1 cellular context compared by ENCODE assay signal in the genomic region with DNA sequence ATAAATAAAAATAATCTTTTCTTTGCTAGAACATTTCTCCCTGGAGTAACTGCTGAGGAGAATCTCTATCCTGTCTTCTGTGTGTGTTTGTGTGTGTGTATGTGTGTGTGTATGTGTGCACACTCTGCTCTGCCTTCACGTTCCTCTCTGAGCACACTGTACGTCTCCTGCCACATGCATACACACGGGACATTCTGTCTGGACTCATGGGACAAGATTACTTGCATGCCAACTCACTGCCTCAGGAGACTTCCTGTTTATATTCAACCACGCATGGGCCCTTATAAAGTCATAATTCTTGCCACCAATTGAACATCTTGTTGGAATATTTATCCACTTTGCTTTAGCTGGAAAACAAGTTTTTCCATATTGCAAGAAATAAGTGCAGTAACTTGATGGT.
A peak's percentile ranks its signal among the peaks of the same experiment; 100 is the strongest.
TF ChIP-seq lines count a peak whose summit lies in the region.

No MANE protein-coding gene starts in this region.

TF ChIP-seq in IMR-90, 13 proteins besides CTCF, POLR2A, EP300 and RAD21:
- no peak for TF ChIP-seq MAZ (IDR thresholded peaks at IDR 0.05; ENCODE audit: borderline replicate concordance, low read depth, low read length)
- peak; percentile 89 for TF ChIP-seq BHLHE40 (IDR thresholded peaks at IDR 0.05; ENCODE audit: low read depth, low read length)
- no peak for TF ChIP-seq RFX5 (IDR thresholded peaks at IDR 0.05; ENCODE audit: low read depth, low read length)
- TF ChIP-seq, protein P1, sequence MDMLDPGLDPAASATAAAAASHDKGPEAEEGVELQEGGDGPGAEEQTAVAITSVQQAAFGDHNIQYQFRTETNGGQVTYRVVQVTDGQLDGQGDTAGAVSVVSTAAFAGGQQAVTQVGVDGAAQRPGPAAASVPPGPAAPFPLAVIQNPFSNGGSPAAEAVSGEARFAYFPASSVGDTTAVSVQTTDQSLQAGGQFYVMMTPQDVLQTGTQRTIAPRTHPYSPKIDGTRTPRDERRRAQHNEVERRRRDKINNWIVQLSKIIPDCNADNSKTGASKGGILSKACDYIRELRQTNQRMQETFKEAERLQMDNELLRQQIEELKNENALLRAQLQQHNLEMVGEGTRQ (IDR thresholded peaks at IDR 0.05; ENCODE audit: low read depth, low read length): 0 out of 2 replicates have a peak, but pooled peaks have one; percentile 10
- no peak for TF ChIP-seq CEBPB (IDR thresholded peaks at IDR 0.05; ENCODE audit: low read depth, low read length)
- 0 out of 2 replicates have a peak, but pooled peaks have one; percentile 27 for TF ChIP-seq FOS (IDR thresholded peaks at IDR 0.05; ENCODE audit: low read depth, low read length)
- TF ChIP-seq CHD1 (IDR thresholded peaks at IDR 0.05; ENCODE audit: low read depth, low read length): no peak
- TF ChIP-seq MAFK (IDR thresholded peaks at IDR 0.05; ENCODE audit: low read depth, low read length): no peak
- TF ChIP-seq SMC3 (IDR thresholded peaks at IDR 0.05; ENCODE audit: low read depth, low read length): no peak
- TF ChIP-seq, protein P2, sequence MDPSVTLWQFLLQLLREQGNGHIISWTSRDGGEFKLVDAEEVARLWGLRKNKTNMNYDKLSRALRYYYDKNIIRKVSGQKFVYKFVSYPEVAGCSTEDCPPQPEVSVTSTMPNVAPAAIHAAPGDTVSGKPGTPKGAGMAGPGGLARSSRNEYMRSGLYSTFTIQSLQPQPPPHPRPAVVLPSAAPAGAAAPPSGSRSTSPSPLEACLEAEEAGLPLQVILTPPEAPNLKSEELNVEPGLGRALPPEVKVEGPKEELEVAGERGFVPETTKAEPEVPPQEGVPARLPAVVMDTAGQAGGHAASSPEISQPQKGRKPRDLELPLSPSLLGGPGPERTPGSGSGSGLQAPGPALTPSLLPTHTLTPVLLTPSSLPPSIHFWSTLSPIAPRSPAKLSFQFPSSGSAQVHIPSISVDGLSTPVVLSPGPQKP (IDR thresholded peaks at IDR 0.05; ENCODE audit: borderline replicate concordance, low read depth, low read length): no peak
- no peak for TF ChIP-seq NFE2L2 (IDR thresholded peaks at IDR 0.05; ENCODE audit: low read depth, low read length)
- no peak for TF ChIP-seq RCOR1 (IDR thresholded peaks at IDR 0.05; ENCODE audit: insufficient replicate concordance, low read length)
- TF ChIP-seq MXI1 (IDR thresholded peaks at IDR 0.05; ENCODE audit: borderline replicate concordance, low read depth, low read length): no peak
